ENCODE assay signal across 13 cellular contexts in genomic region chr1:9714257-9714718, GRCh38.
A peak's percentile ranks its signal among the peaks of the same experiment; 100 is the strongest.
DNase-seq lines count a peak whose midpoint lies in the region; ATAC-seq and TF ChIP-seq lines count a peak whose summit lies in the region.
"Had no signal": no experiment of that assay in that cellular context is flagged by ENCODE, and none has a peak within 500 bp of the region (broad histone marks: within the 10 kb centered on the region; RNA-seq: fewer than 3 reads in every experiment).

No MANE protein-coding gene starts in this region.

- H3K79me2 ChIP-seq in OCI-LY1 (ENCODE audit: insufficient read depth, low read length): no peaks in the 10 kb centered on the region
- H3K79me2 ChIP-seq: parathyroid adenoma had no signal

- H3K27ac ChIP-seq in OCI-LY1 (ENCODE audit: low read depth, low read length, poor library complexity, severe bottlenecking) (peak overlapping the region; percentile 12), ascending aorta (no peak overlapping the region)
- H3K27ac ChIP-seq: parathyroid adenoma, PC-9 had no signal

- H3K4me3 ChIP-seq in OCI-LY1 (ENCODE audit: low read depth, low read length, poor library complexity, severe bottlenecking) (no peak overlapping the region), ascending aorta (no peak overlapping the region)
- H3K4me3 ChIP-seq: PC-9 had no signal

- peaks cover 21% of the 10 kb centered on the region for H3K4me1 Mint-ChIP-seq in activated T-helper 17 cell treated with anti-CD3 and anti-CD28 coated beads, Interleukin-2, amount 50 U/mL, for 72 hours

- peaks cover 3% of the 10 kb centered on the region; the same call in 1 of the 2 replicates for H3F3A ChIP-seq in OCI-LY1 (ENCODE audit: insufficient read depth, low read length)

- H3K4me2 ChIP-seq in OCI-LY1 (ENCODE audit: low read length): no peak overlapping the region
- H3K4me2 ChIP-seq: PC-9 had no signal

- H4K20me1 ChIP-seq in OCI-LY1 (ENCODE audit: insufficient read depth, low read length): no peaks in the 10 kb centered on the region

- intact Hi-C loops in ascending aorta (cut with DNase I) (no loop called here), head of caudate nucleus (cut with DNase I) (no loop called here)

- TF ChIP-seq CTCF in OCI-LY1 (IDR thresholded peaks at IDR 0.05; ENCODE audit: low read length) (no peak), ascending aorta (IDR thresholded peaks at IDR 0.05) (no peak)

- H3K36me3 Mint-ChIP-seq in activated T-helper 17 cell treated with anti-CD3 and anti-CD28 coated beads, Interleukin-2, amount 50 U/mL, for 72 hours (ENCODE audit: low read depth): peaks cover 98% of the 10 kb centered on the region

- no peak overlapping the region for H3K9ac ChIP-seq in OCI-LY1 (ENCODE audit: low read length)
- H3K9ac ChIP-seq: parathyroid adenoma had no signal

- H3K36me3 ChIP-seq in OCI-LY1 (ENCODE audit: insufficient read depth, low read length) (peaks cover 50% of the 10 kb centered on the region; the same call in 1 of the 2 replicates), ascending aorta (peaks cover 8 to 60% of the 10 kb centered on the region in 2 donors)

- H3K9me2 ChIP-seq in OCI-LY1 (ENCODE audit: low read depth, low read length): no peaks in the 10 kb centered on the region

- DNase-seq in ELF-1 (ENCODE audit: low read depth, low spot score): peak; percentile 63
- peak; percentile 80 for DNase-seq in iPS-NIHi11 (ENCODE audit: low spot score)
- DNase-seq in MV-4-11 (lab: John Stamatoyannopoulos, UW): no peak
- no peak for DNase-seq in ascending aorta (ENCODE audit: low spot score in 2 of 2)
- DNase-seq in head of caudate nucleus: no peak
- DNase-seq: DMS 273 treated with DMSO at 0.1 percent for 48 hours; NCI-H2081 treated with DMSO at 0.1 percent for 48 hours; PC-9; stimulated activated CD4-positive, alpha-beta T cell treated with anti-CD3 and anti-CD28 coated beads, Interleukin-15, amount 100 ng/mL, for 24 hours had no signal

- H3K27ac Mint-ChIP-seq in activated T-helper 17 cell treated with anti-CD3 and anti-CD28 coated beads, Interleukin-2, amount 50 U/mL, for 72 hours: peak overlapping the region; percentile 42

- H3K4me3 Mint-ChIP-seq in activated T-helper 17 cell treated with anti-CD3 and anti-CD28 coated beads, Interleukin-2, amount 50 U/mL, for 72 hours: peak overlapping the region; percentile 83

- peak; percentile 43 for ATAC-seq in activated T-helper 17 cell treated with anti-CD3 and anti-CD28 coated beads, Interleukin-2, amount 50 U/mL, for 72 hours (replicated peaks)
- no peak for ATAC-seq in GM21423 (IDR thresholded peaks at IDR 0.05; ENCODE audit: unreplicated experiment)

- no peaks in the 10 kb centered on the region for H3K27me3 Mint-ChIP-seq in activated T-helper 17 cell treated with anti-CD3 and anti-CD28 coated beads, Interleukin-2, amount 50 U/mL, for 72 hours

- no peaks in the 10 kb centered on the region for H3K9me3 ChIP-seq in OCI-LY1 (ENCODE audit: low read length)
- H3K9me3 ChIP-seq in ascending aorta: no peaks in the 10 kb centered on the region

- no peaks in the 10 kb centered on the region for H3K9me3 Mint-ChIP-seq in activated T-helper 17 cell treated with anti-CD3 and anti-CD28 coated beads, Interleukin-2, amount 50 U/mL, for 72 hours

- H3K27me3 ChIP-seq in OCI-LY1 (ENCODE audit: insufficient read depth, low read length) (no peaks in the 10 kb centered on the region), ascending aorta (no peaks in the 10 kb centered on the region)

- peaks cover 44% of the 10 kb centered on the region for H3K4me1 ChIP-seq in OCI-LY1 (ENCODE audit: insufficient read depth, low read length, severe bottlenecking)
- peaks cover 0 to 3% of the 10 kb centered on the region in 2 donors for H3K4me1 ChIP-seq in ascending aorta
- H3K4me1 ChIP-seq: parathyroid adenoma had no signal

- H2AFZ ChIP-seq in OCI-LY1 (ENCODE audit: low read length): no peak overlapping the region
- H2AFZ ChIP-seq: parathyroid adenoma, PC-9 had no signal

Comparison
In these comparisons a context has a peak if more than half of its experiments do, and no peak if none do; other contexts are left out.
1. DNase-seq: peak in ELF-1 (single experiment) and iPS-NIHi11 (single experiment); none in MV-4-11 (single experiment), ascending aorta (0 of 2) and head of caudate nucleus (0 of 42).